Comparison of ENCODE assay signal across 1 cellular context in genomic region chr3:143464850-143465249, GRCh38.
TF ChIP-seq lines count a peak whose summit lies in the region.

No MANE protein-coding gene starts in this region.

TF ChIP-seq in A549, 52 proteins besides CTCF, POLR2A, EP300 and RAD21 (continued from another document):
- TF ChIP-seq, protein P1, sequence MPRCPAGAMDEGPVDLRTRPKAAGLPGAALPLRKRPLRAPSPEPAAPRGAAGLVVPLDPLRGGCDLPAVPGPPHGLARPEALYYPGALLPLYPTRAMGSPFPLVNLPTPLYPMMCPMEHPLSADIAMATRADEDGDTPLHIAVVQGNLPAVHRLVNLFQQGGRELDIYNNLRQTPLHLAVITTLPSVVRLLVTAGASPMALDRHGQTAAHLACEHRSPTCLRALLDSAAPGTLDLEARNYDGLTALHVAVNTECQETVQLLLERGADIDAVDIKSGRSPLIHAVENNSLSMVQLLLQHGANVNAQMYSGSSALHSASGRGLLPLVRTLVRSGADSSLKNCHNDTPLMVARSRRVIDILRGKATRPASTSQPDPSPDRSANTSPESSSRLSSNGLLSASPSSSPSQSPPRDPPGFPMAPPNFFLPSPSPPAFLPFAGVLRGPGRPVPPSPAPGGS (IDR thresholded peaks at IDR 0.05): no peak
- TF ChIP-seq MAZ (IDR thresholded peaks at IDR 0.05; ENCODE audit: borderline replicate concordance, low read depth, low read length) (no peak), REST (IDR thresholded peaks at IDR 0.05) (no peak), TFCP2L1 (CRISPR knock-in tag; IDR thresholded peaks at IDR 0.05) (no peak), RCOR1 (IDR thresholded peaks at IDR 0.05; ENCODE audit: low read depth, low read length) (no peak), MAFK (IDR thresholded peaks at IDR 0.05; ENCODE audit: partially characterized antibody) (no peak), EHMT2 (IDR thresholded peaks at IDR 0.05; ENCODE audit: low read depth) (no peak), RNF2 (IDR thresholded peaks at IDR 0.05; ENCODE audit: borderline replicate concordance, low read depth) (no peak), ZFP36 (IDR thresholded peaks at IDR 0.05; ENCODE audit: borderline replicate concordance, partially characterized antibody) (no peak)
